Comparison of ENCODE assay signal across 23 cellular contexts in genomic region chr16:35735403-35736251, GRCh38.
"Had no signal": no experiment of that assay in that cellular context is flagged by ENCODE, and none has a peak within 500 bp of the region (broad histone marks: within the 10 kb centered on the region; RNA-seq: fewer than 3 reads in every experiment).

No MANE protein-coding gene starts in this region.

- DNase-seq: activated B cell treated with CpG ODN at 0.5 μM for 24 hours; activated CD4-positive, alpha-beta memory T cell treated with anti-CD3 and anti-CD28 coated beads for 36 hours; activated CD4-positive, alpha-beta T cell treated with anti-CD3 and anti-CD28 coated beads for 1 hour; activated CD4-positive, alpha-beta T cell treated with anti-CD3 and anti-CD28 coated beads, Interleukin-2, amount 10 ng/mL, durations not matched to agents 24 days and 14 days; activated gamma-delta T cell treated with Interleukin-2 at 50 U/mL for 16 hours; activated naive CD4-positive, alpha-beta T cell treated with anti-CD3 and anti-CD28 coated beads, Interleukin-2, amount 10 ng/mL, durations not matched to agents 7 days and 5 days; activated naive CD8-positive, alpha-beta T cell treated with anti-CD3 and anti-CD28 coated beads, Interleukin-2, amount 10 ng/mL, durations not matched to agents 7 days and 5 days; activated T-cell treated with anti-CD3 and anti-CD28 coated beads, Interleukin-2, amount 50 U/mL, for 72 hours; adrenal gland; anterior cingulate cortex; Karpas-422; MM.1S; NCI-H1105; NCI-H1436; NCI-H187; NCI-H2081; NCI-H510A treated with DMSO at 0.1 percent for 48 hours; PC-3; SIG-M5; T-helper 2 cell; T1000 had no signal

- H3K9me3 ChIP-seq: adrenal gland had no signal

- H3K36me3 Mint-ChIP-seq: activated CD4-positive, alpha-beta memory T cell treated with anti-CD3 and anti-CD28 coated beads for 36 hours; activated naive CD4-positive, alpha-beta T cell treated with anti-CD3 and anti-CD28 coated beads, Interleukin-2, amount 10 ng/mL, durations not matched to agents 7 days and 5 days; activated naive CD8-positive, alpha-beta T cell treated with anti-CD3 and anti-CD28 coated beads, Interleukin-2, amount 10 ng/mL, durations not matched to agents 7 days and 5 days had no signal

- H3K27ac Mint-ChIP-seq: activated B cell treated with CpG ODN at 0.5 μM for 24 hours; activated CD4-positive, alpha-beta memory T cell treated with anti-CD3 and anti-CD28 coated beads for 36 hours; activated CD4-positive, alpha-beta T cell treated with anti-CD3 and anti-CD28 coated beads, Interleukin-2, amount 10 ng/mL, durations not matched to agents 24 days and 14 days; activated naive CD4-positive, alpha-beta T cell treated with anti-CD3 and anti-CD28 coated beads, Interleukin-2, amount 10 ng/mL, durations not matched to agents 7 days and 5 days; activated naive CD8-positive, alpha-beta T cell treated with anti-CD3 and anti-CD28 coated beads, Interleukin-2, amount 10 ng/mL, durations not matched to agents 7 days and 5 days; activated T-cell treated with anti-CD3 and anti-CD28 coated beads, Interleukin-2, amount 50 U/mL, for 72 hours; activated T-helper 2 cell treated with anti-CD3 and anti-CD28 coated beads, Interferon-gamma antibody, Interleukin-2, Interleukin-4, amounts not matched to agents 10 μg/mL and 5 μg/mL and 100 μg/mL, durations not matched to agents 14 hours and 24 hours and 36 hours had no signal

- H3K27ac ChIP-seq: adrenal gland had no signal

- FAIRE-seq: TTC549 had no signal

- H3K4me3 ChIP-seq: adrenal gland had no signal

- H3K36me3 ChIP-seq: adrenal gland had no signal

- H3K27me3 ChIP-seq: adrenal gland had no signal

- H3K4me1 ChIP-seq: adrenal gland had no signal

- H3K4me1 Mint-ChIP-seq: activated B cell treated with CpG ODN at 0.5 μM for 24 hours; activated CD4-positive, alpha-beta T cell treated with anti-CD3 and anti-CD28 coated beads, Interleukin-2, amount 10 ng/mL, durations not matched to agents 24 days and 14 days; activated naive CD4-positive, alpha-beta T cell treated with anti-CD3 and anti-CD28 coated beads, Interleukin-2, amount 10 ng/mL, durations not matched to agents 7 days and 5 days; activated naive CD8-positive, alpha-beta T cell treated with anti-CD3 and anti-CD28 coated beads, Interleukin-2, amount 10 ng/mL, durations not matched to agents 7 days and 5 days had no signal

- ATAC-seq: activated T-cell treated with anti-CD3 and anti-CD28 coated beads, Interleukin-2, amount 50 U/mL, for 72 hours; PC-3 had no signal

- H3K4me3 Mint-ChIP-seq: activated B cell treated with CpG ODN at 0.5 μM for 24 hours; activated CD4-positive, alpha-beta memory T cell treated with anti-CD3 and anti-CD28 coated beads for 36 hours; activated CD4-positive, alpha-beta T cell treated with anti-CD3 and anti-CD28 coated beads, Interleukin-2, amount 10 ng/mL, durations not matched to agents 24 days and 14 days; activated naive CD4-positive, alpha-beta T cell treated with anti-CD3 and anti-CD28 coated beads, Interleukin-2, amount 10 ng/mL, durations not matched to agents 7 days and 5 days; activated naive CD8-positive, alpha-beta T cell treated with anti-CD3 and anti-CD28 coated beads, Interleukin-2, amount 10 ng/mL, durations not matched to agents 7 days and 5 days; activated T-cell treated with anti-CD3 and anti-CD28 coated beads, Interleukin-2, amount 50 U/mL, for 72 hours had no signal

- H3K27me3 Mint-ChIP-seq: activated B cell treated with CpG ODN at 0.5 μM for 24 hours; activated CD4-positive, alpha-beta memory T cell treated with anti-CD3 and anti-CD28 coated beads for 36 hours; activated CD4-positive, alpha-beta T cell treated with anti-CD3 and anti-CD28 coated beads, Interleukin-2, amount 10 ng/mL, durations not matched to agents 24 days and 14 days; activated naive CD4-positive, alpha-beta T cell treated with anti-CD3 and anti-CD28 coated beads, Interleukin-2, amount 10 ng/mL, durations not matched to agents 7 days and 5 days; activated naive CD8-positive, alpha-beta T cell treated with anti-CD3 and anti-CD28 coated beads, Interleukin-2, amount 10 ng/mL, durations not matched to agents 7 days and 5 days had no signal
